22 cellular contexts compared by ENCODE assay signal in genomic region chr17:80612997-80613731, GRCh38.
DNase-seq lines count a peak whose midpoint lies in the region; TF ChIP-seq lines count a peak whose summit lies in the region.
"Had no signal": no experiment of that assay in that cellular context is flagged by ENCODE, and none has a peak within 500 bp of the region (broad histone marks: within the 10 kb centered on the region; RNA-seq: fewer than 3 reads in every experiment).

No MANE protein-coding gene starts in this region.

- H3K27ac Mint-ChIP-seq in mesothelial cell of epicardium (peak overlapping the region; percentile 58), chondrocyte (ENCODE audit: unreplicated experiment) (no peak overlapping the region)
- H3K27ac Mint-ChIP-seq: activated T-cell treated with anti-CD3 and anti-CD28 coated beads, Interleukin-2, amount 50 U/mL, for 72 hours; stimulated activated effector memory CD8-positive, alpha-beta T cell treated with anti-CD3 and anti-CD28 coated beads, Interleukin-12 subunit alpha, Interleukin-12 subunit beta, amount 100 ng/mL, for 72 hours had no signal

- no peaks in the 10 kb centered on the region for H3K9me3 ChIP-seq in KOPT-K1 (ENCODE audit: insufficient read depth, low read length, poor library complexity, severe bottlenecking)
- H3K9me3 ChIP-seq: BLaER1, tibial nerve had no signal

- no peak overlapping the region for H3K4me3 Mint-ChIP-seq in mesothelial cell of epicardium
- H3K4me3 Mint-ChIP-seq in chondrocyte (ENCODE audit: unreplicated experiment), result no peak overlapping the region
- H3K4me3 Mint-ChIP-seq: activated T-cell treated with anti-CD3 and anti-CD28 coated beads, Interleukin-2, amount 50 U/mL, for 72 hours; H9; stimulated activated effector memory CD8-positive, alpha-beta T cell treated with anti-CD3 and anti-CD28 coated beads, Interleukin-12 subunit alpha, Interleukin-12 subunit beta, amount 100 ng/mL, for 72 hours had no signal

- DNase-seq in DMS153 (lab: John Stamatoyannopoulos, UW) (peak; percentile 84), DMS153 treated with DMSO at 0.1 percent for 48 hours (lab: John Stamatoyannopoulos, UW; ENCODE audit: unreplicated experiment) (no peak), SHP77 (lab: John Stamatoyannopoulos, UW) (peak; percentile 44 to 68), mesothelial cell of epicardium (ENCODE audit: low spot score in 2 of 2, unreplicated experiment in 2 of 2) (no peak), NOMO-1 treated with DMSO at 0.1 percent for 48 hours (lab: John Stamatoyannopoulos, UW; ENCODE audit: unreplicated experiment) (no peak), chondrocyte (ENCODE audit: low spot score) (no peak), foreskin melanocyte (no peak)
- DNase-seq: activated CD4-positive, alpha-beta T cell treated with anti-CD3 and anti-CD28 coated beads, Interleukin-2, amount 50 U/mL, for 4 hours; activated T-cell treated with anti-CD3 and anti-CD28 coated beads, Interleukin-2, amount 50 U/mL, for 72 hours; amygdala; H9; kidney; NCI-H2171 treated with DMSO at 0.1 percent for 48 hours; retina; Right ventricle myocardium superior had no signal

- H3K27me3 Mint-ChIP-seq in mesothelial cell of epicardium (ENCODE audit: low read depth), result no peaks in the 10 kb centered on the region
- no peaks in the 10 kb centered on the region for H3K27me3 Mint-ChIP-seq in chondrocyte (ENCODE audit: low read depth)

- H3K4me1 Mint-ChIP-seq in mesothelial cell of epicardium (peaks cover 10% of the 10 kb centered on the region), chondrocyte (ENCODE audit: low read depth) (peaks cover 17% of the 10 kb centered on the region)

- no peak for TF ChIP-seq CTCF in mesothelial cell of epicardium (IDR thresholded peaks at IDR 0.05; ENCODE audit: unreplicated experiment)
- TF ChIP-seq CTCF in chondrocyte (IDR thresholded peaks at IDR 0.05), result no peak

- peak overlapping the region; percentile 58 for H3K27ac ChIP-seq in KOPT-K1 (ENCODE audit: low read depth, low read length, poor library complexity, severe bottlenecking)
- H3K27ac ChIP-seq: 22Rv1, BLaER1, hepatocyte, KMS-11, tibial nerve had no signal

- H3K36me3 ChIP-seq in KOPT-K1 (ENCODE audit: insufficient read depth, low read length), result no peaks in the 10 kb centered on the region
- H3K36me3 ChIP-seq: tibial nerve had no signal

- no peaks in the 10 kb centered on the region for H3K36me3 Mint-ChIP-seq in mesothelial cell of epicardium
- no peaks in the 10 kb centered on the region for H3K36me3 Mint-ChIP-seq in chondrocyte (ENCODE audit: low read depth)
- H3K36me3 Mint-ChIP-seq: stimulated activated effector memory CD8-positive, alpha-beta T cell treated with anti-CD3 and anti-CD28 coated beads, Interleukin-12 subunit alpha, Interleukin-12 subunit beta, amount 100 ng/mL, for 72 hours had no signal

- H3K9me3 Mint-ChIP-seq in mesothelial cell of epicardium (no peaks in the 10 kb centered on the region), chondrocyte (ENCODE audit: low read depth) (no peaks in the 10 kb centered on the region)
- H3K9me3 Mint-ChIP-seq: activated T-cell treated with anti-CD3 and anti-CD28 coated beads, Interleukin-2, amount 50 U/mL, for 72 hours; H9; stimulated activated effector memory CD8-positive, alpha-beta T cell treated with anti-CD3 and anti-CD28 coated beads, Interleukin-12 subunit alpha, Interleukin-12 subunit beta, amount 100 ng/mL, for 72 hours had no signal

Comparison
In these comparisons a context has a peak if more than half of its experiments do, and no peak if none do; other contexts are left out.
1. DNase-seq: peak in DMS153 (single experiment) and SHP77 (2 of 2); none in DMS153 treated with DMSO at 0.1 percent for 48 hours (single experiment), mesothelial cell of epicardium (0 of 2), NOMO-1 treated with DMSO at 0.1 percent for 48 hours (single experiment), chondrocyte (single experiment) and foreskin melanocyte (single experiment).